1 cellular context compared by ENCODE assay signal in the genomic region with DNA sequence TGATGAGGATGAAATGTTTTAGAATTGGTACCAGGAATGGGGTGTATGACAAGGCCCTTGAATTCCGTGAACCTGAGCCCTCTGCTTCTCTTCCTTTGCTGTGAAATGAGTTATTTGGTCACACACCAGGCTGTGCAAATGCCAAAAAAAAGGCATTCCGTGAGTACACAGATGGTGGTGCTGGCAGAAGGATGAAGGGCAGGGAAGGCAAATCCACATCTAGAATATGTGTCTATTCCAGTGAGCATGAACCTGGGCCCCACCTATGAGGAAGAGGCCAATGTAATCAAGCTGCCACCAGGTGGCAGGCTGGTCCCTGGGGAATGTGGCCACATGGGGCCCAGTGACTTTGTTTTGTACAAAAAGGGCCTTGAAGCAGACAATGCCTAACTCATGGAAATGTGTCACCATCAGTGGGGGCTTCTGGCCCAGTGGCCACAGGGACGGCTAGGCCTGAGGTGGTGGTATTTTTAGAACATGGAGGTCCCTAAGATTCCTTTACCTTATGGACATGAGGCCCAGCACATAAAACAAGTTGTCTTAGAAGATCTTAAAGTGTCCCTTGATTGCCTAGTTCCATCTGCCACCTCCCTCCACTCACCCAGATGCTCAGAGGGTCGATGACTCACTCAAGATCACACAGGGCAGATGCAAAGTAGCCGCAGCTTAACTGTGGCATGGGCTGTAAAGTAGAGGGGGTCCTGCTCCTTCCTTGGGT.
TF ChIP-seq lines count a peak whose summit lies in the region.

No MANE protein-coding gene starts in this region.

TF ChIP-seq in GM12878, 131 proteins besides CTCF, POLR2A, EP300 and RAD21 (continues in another document):
- TF ChIP-seq ZNF274 (IDR thresholded peaks at IDR 0.05; ENCODE audit: insufficient read depth, insufficient read length) (no peak), RUNX3 (IDR thresholded peaks at IDR 0.05; ENCODE audit: low read length) (peak; percentile 75), SP1 (IDR thresholded peaks at IDR 0.05; ENCODE audit: low read depth, low read length) (peak; percentile 14), SMARCA5 (IDR thresholded peaks at IDR 0.05) (peak; percentile 83), HDGF (IDR thresholded peaks at IDR 0.05) (no peak), IRF4 (IDR thresholded peaks at IDR 0.05; ENCODE audit: low read depth, low read length) (0 out of 2 replicates have a peak, but pooled peaks have one; percentile 41), STAT3 (IDR thresholded peaks at IDR 0.05; ENCODE audit: low read depth, low read length) (no peak), RB1 (IDR thresholded peaks at IDR 0.05; ENCODE audit: borderline replicate concordance) (peak; percentile 92; the same call in 1 of the 2 replicates), MTA2 (IDR thresholded peaks at IDR 0.05; ENCODE audit: low read depth) (no peak), CBFB (IDR thresholded peaks at IDR 0.05; ENCODE audit: low read depth) (no peak), ZNF207 (IDR thresholded peaks at IDR 0.05; ENCODE audit: borderline replicate concordance) (0 out of 2 replicates have a peak, but pooled peaks have one; percentile 35), ETV6 (conservative IDR thresholded peaks at IDR 0.05 in 1 of 2, IDR thresholded peaks at IDR 0.05 in 1 of 2; ENCODE audit: borderline replicate concordance in 1 of 2, low read depth in 1 of 2) (no peak), JUNB (IDR thresholded peaks at IDR 0.05) (no peak), STAT1 (conservative IDR thresholded peaks at IDR 0.05) (no peak), BRCA1 (IDR thresholded peaks at IDR 0.05; ENCODE audit: low read depth, low read length) (no peak), MEF2B (IDR thresholded peaks at IDR 0.05; ENCODE audit: partially characterized antibody, poor library complexity, severe bottlenecking) (peak; percentile 100), MYB (IDR thresholded peaks at IDR 0.05; ENCODE audit: borderline replicate concordance, low read depth, low read length) (no peak), HDAC6 (IDR thresholded peaks at IDR 0.05; ENCODE audit: unreplicated experiment) (no peak), ZBED1 (IDR thresholded peaks at IDR 0.05; ENCODE audit: borderline replicate concordance) (no peak), IKZF1 (conservative IDR thresholded peaks at IDR 0.05) (peak; percentile 43; the same call in 1 of the 2 replicates), CEBPB (IDR thresholded peaks at IDR 0.05; ENCODE audit: borderline replicate concordance in 1 of 2, low read depth in 2 of 2, low read length in 2 of 2) (no peak), FOXK2 (IDR thresholded peaks at IDR 0.05) (no peak), MEF2A (IDR thresholded peaks at IDR 0.05; ENCODE audit: insufficient read depth, low read depth, low read length) (no peak), NR2F1 (conservative IDR thresholded peaks at IDR 0.05) (no peak), NRF1 (conservative IDR thresholded peaks at IDR 0.05; ENCODE audit: low read depth, low read length) (no peak), NR2C2 (IDR thresholded peaks at IDR 0.05; ENCODE audit: borderline replicate concordance, control insufficient read depth, insufficient read length, low read depth) (no peak), PAX8 (IDR thresholded peaks at IDR 0.05) (no peak), NR2C1 (IDR thresholded peaks at IDR 0.05) (no peak), YBX1 (IDR thresholded peaks at IDR 0.05) (0 out of 2 replicates have a peak, but pooled peaks have one; percentile 65)
- TF ChIP-seq, protein P1, sequence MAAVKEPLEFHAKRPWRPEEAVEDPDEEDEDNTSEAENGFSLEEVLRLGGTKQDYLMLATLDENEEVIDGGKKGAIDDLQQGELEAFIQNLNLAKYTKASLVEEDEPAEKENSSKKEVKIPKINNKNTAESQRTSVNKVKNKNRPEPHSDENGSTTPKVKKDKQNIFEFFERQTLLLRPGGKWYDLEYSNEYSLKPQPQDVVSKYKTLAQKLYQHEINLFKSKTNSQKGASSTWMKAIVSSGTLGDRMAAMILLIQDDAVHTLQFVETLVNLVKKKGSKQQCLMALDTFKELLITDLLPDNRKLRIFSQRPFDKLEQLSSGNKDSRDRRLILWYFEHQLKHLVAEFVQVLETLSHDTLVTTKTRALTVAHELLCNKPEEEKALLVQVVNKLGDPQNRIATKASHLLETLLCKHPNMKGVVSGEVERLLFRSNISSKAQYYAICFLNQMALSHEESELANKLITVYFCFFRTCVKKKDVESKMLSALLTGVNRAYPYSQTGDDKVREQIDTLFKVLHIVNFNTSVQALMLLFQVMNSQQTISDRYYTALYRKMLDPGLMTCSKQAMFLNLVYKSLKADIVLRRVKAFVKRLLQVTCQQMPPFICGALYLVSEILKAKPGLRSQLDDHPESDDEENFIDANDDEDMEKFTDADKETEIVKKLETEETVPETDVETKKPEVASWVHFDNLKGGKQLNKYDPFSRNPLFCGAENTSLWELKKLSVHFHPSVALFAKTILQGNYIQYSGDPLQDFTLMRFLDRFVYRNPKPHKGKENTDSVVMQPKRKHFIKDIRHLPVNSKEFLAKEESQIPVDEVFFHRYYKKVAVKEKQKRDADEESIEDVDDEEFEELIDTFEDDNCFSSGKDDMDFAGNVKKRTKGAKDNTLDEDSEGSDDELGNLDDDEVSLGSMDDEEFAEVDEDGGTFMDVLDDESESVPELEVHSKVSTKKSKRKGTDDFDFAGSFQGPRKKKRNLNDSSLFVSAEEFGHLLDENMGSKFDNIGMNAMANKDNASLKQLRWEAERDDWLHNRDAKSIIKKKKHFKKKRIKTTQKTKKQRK (IDR thresholded peaks at IDR 0.05; ENCODE audit: low read depth, low read length): no peak
- TF ChIP-seq, protein P2, sequence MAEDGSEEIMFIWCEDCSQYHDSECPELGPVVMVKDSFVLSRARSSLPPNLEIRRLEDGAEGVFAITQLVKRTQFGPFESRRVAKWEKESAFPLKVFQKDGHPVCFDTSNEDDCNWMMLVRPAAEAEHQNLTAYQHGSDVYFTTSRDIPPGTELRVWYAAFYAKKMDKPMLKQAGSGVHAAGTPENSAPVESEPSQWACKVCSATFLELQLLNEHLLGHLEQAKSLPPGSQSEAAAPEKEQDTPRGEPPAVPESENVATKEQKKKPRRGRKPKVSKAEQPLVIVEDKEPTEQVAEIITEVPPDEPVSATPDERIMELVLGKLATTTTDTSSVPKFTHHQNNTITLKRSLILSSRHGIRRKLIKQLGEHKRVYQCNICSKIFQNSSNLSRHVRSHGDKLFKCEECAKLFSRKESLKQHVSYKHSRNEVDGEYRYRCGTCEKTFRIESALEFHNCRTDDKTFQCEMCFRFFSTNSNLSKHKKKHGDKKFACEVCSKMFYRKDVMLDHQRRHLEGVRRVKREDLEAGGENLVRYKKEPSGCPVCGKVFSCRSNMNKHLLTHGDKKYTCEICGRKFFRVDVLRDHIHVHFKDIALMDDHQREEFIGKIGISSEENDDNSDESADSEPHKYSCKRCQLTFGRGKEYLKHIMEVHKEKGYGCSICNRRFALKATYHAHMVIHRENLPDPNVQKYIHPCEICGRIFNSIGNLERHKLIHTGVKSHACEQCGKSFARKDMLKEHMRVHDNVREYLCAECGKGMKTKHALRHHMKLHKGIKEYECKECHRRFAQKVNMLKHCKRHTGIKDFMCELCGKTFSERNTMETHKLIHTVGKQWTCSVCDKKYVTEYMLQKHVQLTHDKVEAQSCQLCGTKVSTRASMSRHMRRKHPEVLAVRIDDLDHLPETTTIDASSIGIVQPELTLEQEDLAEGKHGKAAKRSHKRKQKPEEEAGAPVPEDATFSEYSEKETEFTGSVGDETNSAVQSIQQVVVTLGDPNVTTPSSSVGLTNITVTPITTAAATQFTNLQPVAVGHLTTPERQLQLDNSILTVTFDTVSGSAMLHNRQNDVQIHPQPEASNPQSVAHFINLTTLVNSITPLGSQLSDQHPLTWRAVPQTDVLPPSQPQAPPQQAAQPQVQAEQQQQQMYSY (CRISPR knock-in tag; IDR thresholded peaks at IDR 0.05): no peak
- TF ChIP-seq, protein P3, sequence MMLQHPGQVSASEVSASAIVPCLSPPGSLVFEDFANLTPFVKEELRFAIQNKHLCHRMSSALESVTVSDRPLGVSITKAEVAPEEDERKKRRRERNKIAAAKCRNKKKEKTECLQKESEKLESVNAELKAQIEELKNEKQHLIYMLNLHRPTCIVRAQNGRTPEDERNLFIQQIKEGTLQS (IDR thresholded peaks at IDR 0.05; ENCODE audit: borderline replicate concordance, extremely low read depth, low read depth, low read length): peak; percentile 31; the same call in 1 of the 2 replicates
- TF ChIP-seq, protein P4, sequence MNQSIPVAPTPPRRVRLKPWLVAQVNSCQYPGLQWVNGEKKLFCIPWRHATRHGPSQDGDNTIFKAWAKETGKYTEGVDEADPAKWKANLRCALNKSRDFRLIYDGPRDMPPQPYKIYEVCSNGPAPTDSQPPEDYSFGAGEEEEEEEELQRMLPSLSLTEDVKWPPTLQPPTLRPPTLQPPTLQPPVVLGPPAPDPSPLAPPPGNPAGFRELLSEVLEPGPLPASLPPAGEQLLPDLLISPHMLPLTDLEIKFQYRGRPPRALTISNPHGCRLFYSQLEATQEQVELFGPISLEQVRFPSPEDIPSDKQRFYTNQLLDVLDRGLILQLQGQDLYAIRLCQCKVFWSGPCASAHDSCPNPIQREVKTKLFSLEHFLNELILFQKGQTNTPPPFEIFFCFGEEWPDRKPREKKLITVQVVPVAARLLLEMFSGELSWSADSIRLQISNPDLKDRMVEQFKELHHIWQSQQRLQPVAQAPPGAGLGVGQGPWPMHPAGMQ (IDR thresholded peaks at IDR 0.05; ENCODE audit: borderline replicate concordance): no peak
- TF ChIP-seq, protein P5, sequence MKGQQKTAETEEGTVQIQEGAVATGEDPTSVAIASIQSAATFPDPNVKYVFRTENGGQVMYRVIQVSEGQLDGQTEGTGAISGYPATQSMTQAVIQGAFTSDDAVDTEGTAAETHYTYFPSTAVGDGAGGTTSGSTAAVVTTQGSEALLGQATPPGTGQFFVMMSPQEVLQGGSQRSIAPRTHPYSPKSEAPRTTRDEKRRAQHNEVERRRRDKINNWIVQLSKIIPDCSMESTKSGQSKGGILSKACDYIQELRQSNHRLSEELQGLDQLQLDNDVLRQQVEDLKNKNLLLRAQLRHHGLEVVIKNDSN (IDR thresholded peaks at IDR 0.05; ENCODE audit: borderline replicate concordance, extremely low read length, insufficient read depth, low read depth, low read length): peak; percentile 40
- TF ChIP-seq, protein P6, sequence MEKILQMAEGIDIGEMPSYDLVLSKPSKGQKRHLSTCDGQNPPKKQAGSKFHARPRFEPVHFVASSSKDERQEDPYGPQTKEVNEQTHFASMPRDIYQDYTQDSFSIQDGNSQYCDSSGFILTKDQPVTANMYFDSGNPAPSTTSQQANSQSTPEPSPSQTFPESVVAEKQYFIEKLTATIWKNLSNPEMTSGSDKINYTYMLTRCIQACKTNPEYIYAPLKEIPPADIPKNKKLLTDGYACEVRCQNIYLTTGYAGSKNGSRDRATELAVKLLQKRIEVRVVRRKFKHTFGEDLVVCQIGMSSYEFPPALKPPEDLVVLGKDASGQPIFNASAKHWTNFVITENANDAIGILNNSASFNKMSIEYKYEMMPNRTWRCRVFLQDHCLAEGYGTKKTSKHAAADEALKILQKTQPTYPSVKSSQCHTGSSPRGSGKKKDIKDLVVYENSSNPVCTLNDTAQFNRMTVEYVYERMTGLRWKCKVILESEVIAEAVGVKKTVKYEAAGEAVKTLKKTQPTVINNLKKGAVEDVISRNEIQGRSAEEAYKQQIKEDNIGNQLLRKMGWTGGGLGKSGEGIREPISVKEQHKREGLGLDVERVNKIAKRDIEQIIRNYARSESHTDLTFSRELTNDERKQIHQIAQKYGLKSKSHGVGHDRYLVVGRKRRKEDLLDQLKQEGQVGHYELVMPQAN (conservative IDR thresholded peaks at IDR 0.05): peak; percentile 27; the same call in 1 of the 2 replicates
- TF ChIP-seq, protein P7, sequence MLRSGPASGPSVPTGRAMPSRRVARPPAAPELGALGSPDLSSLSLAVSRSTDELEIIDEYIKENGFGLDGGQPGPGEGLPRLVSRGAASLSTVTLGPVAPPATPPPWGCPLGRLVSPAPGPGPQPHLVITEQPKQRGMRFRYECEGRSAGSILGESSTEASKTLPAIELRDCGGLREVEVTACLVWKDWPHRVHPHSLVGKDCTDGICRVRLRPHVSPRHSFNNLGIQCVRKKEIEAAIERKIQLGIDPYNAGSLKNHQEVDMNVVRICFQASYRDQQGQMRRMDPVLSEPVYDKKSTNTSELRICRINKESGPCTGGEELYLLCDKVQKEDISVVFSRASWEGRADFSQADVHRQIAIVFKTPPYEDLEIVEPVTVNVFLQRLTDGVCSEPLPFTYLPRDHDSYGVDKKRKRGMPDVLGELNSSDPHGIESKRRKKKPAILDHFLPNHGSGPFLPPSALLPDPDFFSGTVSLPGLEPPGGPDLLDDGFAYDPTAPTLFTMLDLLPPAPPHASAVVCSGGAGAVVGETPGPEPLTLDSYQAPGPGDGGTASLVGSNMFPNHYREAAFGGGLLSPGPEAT (IDR thresholded peaks at IDR 0.05; ENCODE audit: low read depth): no peak
- TF ChIP-seq, protein P8, sequence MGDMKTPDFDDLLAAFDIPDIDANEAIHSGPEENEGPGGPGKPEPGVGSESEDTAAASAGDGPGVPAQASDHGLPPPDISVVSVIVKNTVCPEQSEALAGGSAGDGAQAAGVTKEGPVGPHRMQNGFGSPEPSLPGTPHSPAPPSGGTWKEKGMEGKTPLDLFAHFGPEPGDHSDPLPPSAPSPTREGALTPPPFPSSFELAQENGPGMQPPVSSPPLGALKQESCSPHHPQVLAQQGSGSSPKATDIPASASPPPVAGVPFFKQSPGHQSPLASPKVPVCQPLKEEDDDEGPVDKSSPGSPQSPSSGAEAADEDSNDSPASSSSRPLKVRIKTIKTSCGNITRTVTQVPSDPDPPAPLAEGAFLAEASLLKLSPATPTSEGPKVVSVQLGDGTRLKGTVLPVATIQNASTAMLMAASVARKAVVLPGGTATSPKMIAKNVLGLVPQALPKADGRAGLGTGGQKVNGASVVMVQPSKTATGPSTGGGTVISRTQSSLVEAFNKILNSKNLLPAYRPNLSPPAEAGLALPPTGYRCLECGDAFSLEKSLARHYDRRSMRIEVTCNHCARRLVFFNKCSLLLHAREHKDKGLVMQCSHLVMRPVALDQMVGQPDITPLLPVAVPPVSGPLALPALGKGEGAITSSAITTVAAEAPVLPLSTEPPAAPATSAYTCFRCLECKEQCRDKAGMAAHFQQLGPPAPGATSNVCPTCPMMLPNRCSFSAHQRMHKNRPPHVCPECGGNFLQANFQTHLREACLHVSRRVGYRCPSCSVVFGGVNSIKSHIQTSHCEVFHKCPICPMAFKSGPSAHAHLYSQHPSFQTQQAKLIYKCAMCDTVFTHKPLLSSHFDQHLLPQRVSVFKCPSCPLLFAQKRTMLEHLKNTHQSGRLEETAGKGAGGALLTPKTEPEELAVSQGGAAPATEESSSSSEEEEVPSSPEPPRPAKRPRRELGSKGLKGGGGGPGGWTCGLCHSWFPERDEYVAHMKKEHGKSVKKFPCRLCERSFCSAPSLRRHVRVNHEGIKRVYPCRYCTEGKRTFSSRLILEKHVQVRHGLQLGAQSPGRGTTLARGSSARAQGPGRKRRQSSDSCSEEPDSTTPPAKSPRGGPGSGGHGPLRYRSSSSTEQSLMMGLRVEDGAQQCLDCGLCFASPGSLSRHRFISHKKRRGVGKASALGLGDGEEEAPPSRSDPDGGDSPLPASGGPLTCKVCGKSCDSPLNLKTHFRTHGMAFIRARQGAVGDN (IDR thresholded peaks at IDR 0.05): peak; percentile 62
- TF ChIP-seq, protein P9, sequence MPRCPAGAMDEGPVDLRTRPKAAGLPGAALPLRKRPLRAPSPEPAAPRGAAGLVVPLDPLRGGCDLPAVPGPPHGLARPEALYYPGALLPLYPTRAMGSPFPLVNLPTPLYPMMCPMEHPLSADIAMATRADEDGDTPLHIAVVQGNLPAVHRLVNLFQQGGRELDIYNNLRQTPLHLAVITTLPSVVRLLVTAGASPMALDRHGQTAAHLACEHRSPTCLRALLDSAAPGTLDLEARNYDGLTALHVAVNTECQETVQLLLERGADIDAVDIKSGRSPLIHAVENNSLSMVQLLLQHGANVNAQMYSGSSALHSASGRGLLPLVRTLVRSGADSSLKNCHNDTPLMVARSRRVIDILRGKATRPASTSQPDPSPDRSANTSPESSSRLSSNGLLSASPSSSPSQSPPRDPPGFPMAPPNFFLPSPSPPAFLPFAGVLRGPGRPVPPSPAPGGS (IDR thresholded peaks at IDR 0.05; ENCODE audit: borderline replicate concordance, insufficient read depth, low read depth, low read length, poor library complexity, severe bottlenecking): no peak
